ENCODE assay signal across 11 cellular contexts in genomic region chr19:12955575-12955974, GRCh38. TPM values are rescaled to one million over a fixed set of nuclear protein-coding genes. Genes with fewer than 3 reads are reported as not detected.
DNase-seq lines count a peak whose midpoint lies in the region; ATAC-seq and TF ChIP-seq lines count a peak whose summit lies in the region.
"Not testable (repeated sequence)": the region's sequence is repeated elsewhere in the genome, so short reads cannot be mapped to it uniquely, and the experiment has no call there.
"Had no signal": no experiment of that assay in that cellular context is flagged by ENCODE, and none has a peak within 500 bp of the region (broad histone marks: within the 10 kb centered on the region; RNA-seq: fewer than 3 reads in every experiment).

No MANE protein-coding gene starts in this region.

- intact Hi-C loops in activated T-helper 1 cell treated with anti-CD3 and anti-CD28 coated beads, Interleukin-12 subunit alpha, Interleukin-12 subunit beta, Interleukin-2, Interleukin-4 antibody, amounts not matched to agents 30 ng/mL and 10 ng/mL and 1 ng/mL, durations not matched to agents 14 hours and 24 hours and 36 hours (cut with micrococcal nuclease); naive thymus-derived CD4-positive, alpha-beta T cell (cut with micrococcal nuclease): not testable (repeated sequence)

- H3K4me3 ChIP-seq in AG10803 (ENCODE audit: low read length) (peak overlapping the region; percentile 95), HEK293 (ENCODE audit: low read depth, low read length) (peak overlapping the region; percentile 74; the same call in 1 of the 2 replicates), choroid plexus epithelial cell (ENCODE audit: low read depth, low read length) (peak overlapping the region; percentile 96)
- peak overlapping the region; percentile 84 for H3K4me3 ChIP-seq in naive thymus-derived CD4-positive, alpha-beta T cell (ENCODE audit: low read length)

- CTCF ChIA-PET in HEK293 (lab: Yijun Ruan, JAX): interaction anchor here (0.7 to 5.5 kb wide), 2 partner anchors 8 to 11 kb away, joined by 4 to 48 read pairs; no protein-coding TSS in a partner anchor
- CTCF ChIA-PET in RWPE1 (lab: Yijun Ruan, JAX): interaction anchor here (0.5 to 1.9 kb wide), 5 partner anchors 10 to 161 kb away, joined by 3 to 14 read pairs (median 5); no protein-coding TSS in a partner anchor
- CTCF ChIA-PET in naive thymus-derived CD4-positive, alpha-beta T cell (lab: Charles Lee): interaction anchor here (1.4 to 2.1 kb wide), 3 partner anchors 10 to 70 kb away, joined by 4 to 13 read pairs (median 6); partner anchors contain the start of gene DAND5

- not testable (repeated sequence) for H3K27me3 Mint-ChIP-seq in activated T-helper 1 cell treated with anti-CD3 and anti-CD28 coated beads, Interleukin-12 subunit alpha, Interleukin-12 subunit beta, Interleukin-2, Interleukin-4 antibody, amounts not matched to agents 30 ng/mL and 10 ng/mL and 1 ng/mL, durations not matched to agents 14 hours and 24 hours and 36 hours (ENCODE audit: insufficient read depth); glutamatergic neuron (ENCODE audit: unreplicated experiment); naive thymus-derived CD4-positive, alpha-beta T cell

- POLR2A ChIA-PET in HEK293 (lab: Yijun Ruan, JAX): interaction anchor here (1.0 to 3.8 kb wide), 6 partner anchors 9 to 68 kb away, joined by 3 to 18 read pairs (median 6); partner anchors contain the start of gene FARSA
- POLR2A ChIA-PET in RWPE1 (lab: Yijun Ruan, JAX; ENCODE audit: low non-redundant PET): not testable (repeated sequence)
- POLR2A ChIA-PET in naive thymus-derived CD4-positive, alpha-beta T cell (lab: Charles Lee): interaction anchor here (2.2 to 3.6 kb wide), 3 partner anchors 8 to 17 kb away, joined by 12 to 22 read pairs (median 13); partner anchors contain the start of genes CALR and RAD23A

- H3K9me3 ChIP-seq in HEK293 (ENCODE audit: control insufficient read depth, insufficient read depth, low read depth, low read length); naive thymus-derived CD4-positive, alpha-beta T cell (ENCODE audit: control insufficient read depth in 2 of 3, low read length in 3 of 3): not testable (repeated sequence)

- H3K36me3 Mint-ChIP-seq in activated T-helper 1 cell treated with anti-CD3 and anti-CD28 coated beads, Interleukin-12 subunit alpha, Interleukin-12 subunit beta, Interleukin-2, Interleukin-4 antibody, amounts not matched to agents 30 ng/mL and 10 ng/mL and 1 ng/mL, durations not matched to agents 14 hours and 24 hours and 36 hours (ENCODE audit: low read depth): peaks cover 25% of the 10 kb centered on the region
- not testable (repeated sequence) for H3K36me3 Mint-ChIP-seq in glutamatergic neuron (ENCODE audit: unreplicated experiment)
- H3K36me3 Mint-ChIP-seq in naive thymus-derived CD4-positive, alpha-beta T cell: peaks cover 0 to 12% (median 4%) of the 10 kb centered on the region in 5 donors
- H3K36me3 Mint-ChIP-seq in stimulated activated effector memory CD8-positive, alpha-beta T cell treated with anti-CD3 and anti-CD28 coated beads, Interleukin-12 subunit alpha, Interleukin-12 subunit beta, amount 100 ng/mL, for 72 hours: peaks cover 50% of the 10 kb centered on the region

- H3K27ac ChIP-seq in HEK293 (ENCODE audit: extremely low read depth, low read depth, low read length) (peak overlapping the region; percentile 63), RWPE1 (peak overlapping the region; percentile 95)
- peak overlapping the region; percentile 81 for H3K27ac ChIP-seq in naive thymus-derived CD4-positive, alpha-beta T cell (ENCODE audit: low read depth, low read length)

- ATAC-seq in naive thymus-derived CD4-positive, alpha-beta T cell; stimulated activated effector memory CD8-positive, alpha-beta T cell treated with anti-CD3 and anti-CD28 coated beads, Interleukin-12 subunit alpha, Interleukin-12 subunit beta, amount 100 ng/mL, for 72 hours: not testable (repeated sequence)

- peak overlapping the region; percentile 90 for H3K4me3 Mint-ChIP-seq in activated T-helper 1 cell treated with anti-CD3 and anti-CD28 coated beads, Interleukin-12 subunit alpha, Interleukin-12 subunit beta, Interleukin-2, Interleukin-4 antibody, amounts not matched to agents 30 ng/mL and 10 ng/mL and 1 ng/mL, durations not matched to agents 14 hours and 24 hours and 36 hours
- peak overlapping the region; percentile 95 for H3K4me3 Mint-ChIP-seq in glutamatergic neuron (ENCODE audit: unreplicated experiment)
- H3K4me3 Mint-ChIP-seq in naive thymus-derived CD4-positive, alpha-beta T cell: peak overlapping the region; percentile 81 to 89 (median 84)
- peak overlapping the region; percentile 86 for H3K4me3 Mint-ChIP-seq in stimulated activated effector memory CD8-positive, alpha-beta T cell treated with anti-CD3 and anti-CD28 coated beads, Interleukin-12 subunit alpha, Interleukin-12 subunit beta, amount 100 ng/mL, for 72 hours

- H3K36me3 ChIP-seq in HEK293 (ENCODE audit: control insufficient read depth in 2 of 2, insufficient read depth in 1 of 2, low read length in 2 of 2): peaks cover 27 to 45% of the 10 kb centered on the region in 2 experiments
- H3K36me3 ChIP-seq in naive thymus-derived CD4-positive, alpha-beta T cell (ENCODE audit: control insufficient read depth in 2 of 3, insufficient read depth in 3 of 3, low read length in 3 of 3): peaks cover 0 to 39% (median 8%) of the 10 kb centered on the region in 3 experiments

- H3K9me3 Mint-ChIP-seq in activated T-helper 1 cell treated with anti-CD3 and anti-CD28 coated beads, Interleukin-12 subunit alpha, Interleukin-12 subunit beta, Interleukin-2, Interleukin-4 antibody, amounts not matched to agents 30 ng/mL and 10 ng/mL and 1 ng/mL, durations not matched to agents 14 hours and 24 hours and 36 hours; glutamatergic neuron (ENCODE audit: unreplicated experiment); naive thymus-derived CD4-positive, alpha-beta T cell; stimulated activated effector memory CD8-positive, alpha-beta T cell treated with anti-CD3 and anti-CD28 coated beads, Interleukin-12 subunit alpha, Interleukin-12 subunit beta, amount 100 ng/mL, for 72 hours: not testable (repeated sequence)

- H3K27ac Mint-ChIP-seq in activated T-helper 1 cell treated with anti-CD3 and anti-CD28 coated beads, Interleukin-12 subunit alpha, Interleukin-12 subunit beta, Interleukin-2, Interleukin-4 antibody, amounts not matched to agents 30 ng/mL and 10 ng/mL and 1 ng/mL, durations not matched to agents 14 hours and 24 hours and 36 hours: peak overlapping the region; percentile 61
- peak overlapping the region; percentile 87 for H3K27ac Mint-ChIP-seq in glutamatergic neuron (ENCODE audit: unreplicated experiment)
- peak overlapping the region; percentile 81 to 92 (median 89) for H3K27ac Mint-ChIP-seq in naive thymus-derived CD4-positive, alpha-beta T cell
- H3K27ac Mint-ChIP-seq in stimulated activated effector memory CD8-positive, alpha-beta T cell treated with anti-CD3 and anti-CD28 coated beads, Interleukin-12 subunit alpha, Interleukin-12 subunit beta, amount 100 ng/mL, for 72 hours: peak overlapping the region; percentile 96

- TF ChIP-seq CTCF in AG10803 (conservative IDR thresholded peaks at IDR 0.05; ENCODE audit: low read length); HEK293 (tag by site-specific recombination; IDR thresholded peaks at IDR 0.05); RWPE1 (conservative IDR thresholded peaks at IDR 0.05; ENCODE audit: low read depth); choroid plexus epithelial cell (conservative IDR thresholded peaks at IDR 0.05; ENCODE audit: low read depth, low read length); glutamatergic neuron (IDR thresholded peaks at IDR 0.05; ENCODE audit: partially characterized antibody, unreplicated experiment): not testable (repeated sequence)

- H3K4me1 Mint-ChIP-seq in activated T-helper 1 cell treated with anti-CD3 and anti-CD28 coated beads, Interleukin-12 subunit alpha, Interleukin-12 subunit beta, Interleukin-2, Interleukin-4 antibody, amounts not matched to agents 30 ng/mL and 10 ng/mL and 1 ng/mL, durations not matched to agents 14 hours and 24 hours and 36 hours (ENCODE audit: low read depth): peaks cover 27% of the 10 kb centered on the region
- peaks cover 23% of the 10 kb centered on the region for H3K4me1 Mint-ChIP-seq in glutamatergic neuron (ENCODE audit: low read depth, unreplicated experiment)
- peaks cover 16 to 39% (median 22%) of the 10 kb centered on the region in 7 donors for H3K4me1 Mint-ChIP-seq in naive thymus-derived CD4-positive, alpha-beta T cell
- H3K4me1 Mint-ChIP-seq in stimulated activated effector memory CD8-positive, alpha-beta T cell treated with anti-CD3 and anti-CD28 coated beads, Interleukin-12 subunit alpha, Interleukin-12 subunit beta, amount 100 ng/mL, for 72 hours: peaks cover 31% of the 10 kb centered on the region

- H3K27me3 ChIP-seq in naive thymus-derived CD4-positive, alpha-beta T cell (ENCODE audit: control insufficient read depth in 2 of 2, insufficient read depth in 2 of 2, low read length in 2 of 2): not testable (repeated sequence)

- H3K4me1 ChIP-seq in HEK293 (ENCODE audit: control insufficient read depth, insufficient read depth, low read length): peaks cover 10% of the 10 kb centered on the region
- peaks cover 0 to 11% of the 10 kb centered on the region in 2 donors for H3K4me1 ChIP-seq in naive thymus-derived CD4-positive, alpha-beta T cell (ENCODE audit: control insufficient read depth in 2 of 2, insufficient read depth in 2 of 2, low read length in 2 of 2)

- not testable (repeated sequence) for DNase-seq in AG10803 (ENCODE audit: low read depth); RWPE1 (ENCODE audit: low spot score); activated T-helper 1 cell treated with anti-CD3 and anti-CD28 coated beads, Interleukin-12 subunit alpha, Interleukin-12 subunit beta, Interleukin-2, Interleukin-4 antibody, amounts not matched to agents 30 ng/mL and 10 ng/mL and 1 ng/mL, durations not matched to agents 14 hours and 24 hours and 36 hours (ENCODE audit: low spot score); choroid plexus epithelial cell (ENCODE audit: low read depth); glutamatergic neuron; naive thymus-derived CD4-positive, alpha-beta T cell; stimulated activated effector memory CD8-positive, alpha-beta T cell treated with anti-CD3 and anti-CD28 coated beads, Interleukin-12 subunit alpha, Interleukin-12 subunit beta, amount 100 ng/mL, for 72 hours (ENCODE audit: low spot score in 2 of 2)

RNA-seq across cellular contexts. Expression of gene GADD45GIP1, which starts 1.4 kb away (rescaled TPM):
- 32.1 and 33.2 TPM in 2 replicates for total RNA-seq in activated T-helper 1 cell treated with anti-CD3 and anti-CD28 coated beads, Interleukin-12 subunit alpha, Interleukin-12 subunit beta, Interleukin-2, Interleukin-4 antibody, amounts not matched to agents 30 ng/mL and 10 ng/mL and 1 ng/mL, durations not matched to agents 14 hours and 24 hours and 36 hours
- 28.8 TPM for total RNA-seq in glutamatergic neuron (ENCODE audit: unreplicated experiment)
- total RNA-seq in naive thymus-derived CD4-positive, alpha-beta T cell: 10 to 100 TPM in 4 of 5 experiments, 1 to 10 TPM in 1; 8.5 to 17.0 (median 13.8) TPM
- polyA plus RNA-seq in naive thymus-derived CD4-positive, alpha-beta T cell: 10 to 100 TPM; 58.1 to 60.3 TPM

RNA-seq across cellular contexts. Expression of gene RAD23A, which starts 9.9 kb away (rescaled TPM):
- 197 and 202 TPM in 2 replicates for total RNA-seq in activated T-helper 1 cell treated with anti-CD3 and anti-CD28 coated beads, Interleukin-12 subunit alpha, Interleukin-12 subunit beta, Interleukin-2, Interleukin-4 antibody, amounts not matched to agents 30 ng/mL and 10 ng/mL and 1 ng/mL, durations not matched to agents 14 hours and 24 hours and 36 hours
- 62.1 TPM for total RNA-seq in glutamatergic neuron (ENCODE audit: unreplicated experiment)
- 100 to 1,000 TPM in 2 of 5 experiments, 10 to 100 TPM in 3; 75.0 to 111 (median 96.4) TPM for total RNA-seq in naive thymus-derived CD4-positive, alpha-beta T cell
- 10 to 100 TPM; 85.5 to 87.2 TPM for polyA plus RNA-seq in naive thymus-derived CD4-positive, alpha-beta T cell

RNA-seq across cellular contexts. Expression of gene DAND5, which starts 13.8 kb away (rescaled TPM):
- total RNA-seq in activated T-helper 1 cell treated with anti-CD3 and anti-CD28 coated beads, Interleukin-12 subunit alpha, Interleukin-12 subunit beta, Interleukin-2, Interleukin-4 antibody, amounts not matched to agents 30 ng/mL and 10 ng/mL and 1 ng/mL, durations not matched to agents 14 hours and 24 hours and 36 hours: 0.10 TPM in 2 replicates
- 0.44 TPM for total RNA-seq in glutamatergic neuron (ENCODE audit: unreplicated experiment)
- total RNA-seq in naive thymus-derived CD4-positive, alpha-beta T cell: not detected
- not detected for polyA plus RNA-seq in naive thymus-derived CD4-positive, alpha-beta T cell
- total RNA-seq: aorta, LHCN-M2, myocyte had no signal

RNA-seq across cellular contexts. Expression of gene CALR, which starts 17.2 kb away (rescaled TPM):
- total RNA-seq in activated T-helper 1 cell treated with anti-CD3 and anti-CD28 coated beads, Interleukin-12 subunit alpha, Interleukin-12 subunit beta, Interleukin-2, Interleukin-4 antibody, amounts not matched to agents 30 ng/mL and 10 ng/mL and 1 ng/mL, durations not matched to agents 14 hours and 24 hours and 36 hours: 913 and 933 TPM in 2 replicates
- total RNA-seq in glutamatergic neuron (ENCODE audit: unreplicated experiment): 543 TPM
- total RNA-seq in naive thymus-derived CD4-positive, alpha-beta T cell: 1,000 to 10,000 TPM in 1 of 5 experiments, 100 to 1,000 TPM in 4; 449 to 1,130 (median 502) TPM
- polyA plus RNA-seq in naive thymus-derived CD4-positive, alpha-beta T cell: 100 to 1,000 TPM; 142 to 155 TPM

RNA-seq across cellular contexts. Expression of gene FARSA, which starts 22.1 kb away (rescaled TPM):
- 217 and 220 TPM in 2 replicates for total RNA-seq in activated T-helper 1 cell treated with anti-CD3 and anti-CD28 coated beads, Interleukin-12 subunit alpha, Interleukin-12 subunit beta, Interleukin-2, Interleukin-4 antibody, amounts not matched to agents 30 ng/mL and 10 ng/mL and 1 ng/mL, durations not matched to agents 14 hours and 24 hours and 36 hours
- total RNA-seq in glutamatergic neuron (ENCODE audit: unreplicated experiment): 71.6 TPM
- 100 to 1,000 TPM in 1 of 5 experiments, 10 to 100 TPM in 4; 25.9 to 109 (median 52.6) TPM for total RNA-seq in naive thymus-derived CD4-positive, alpha-beta T cell
- 10 to 100 TPM; 58.0 to 88.3 TPM for polyA plus RNA-seq in naive thymus-derived CD4-positive, alpha-beta T cell
